Comparison of ENCODE assay signal across 8 cellular contexts in genomic region chr22:35627267-35628041, GRCh38. TPM values are rescaled to one million over a fixed set of nuclear protein-coding genes. Genes with fewer than 3 reads are reported as not detected.
DNase-seq lines count a peak whose midpoint lies in the region; ATAC-seq lines count a peak whose summit lies in the region.

No MANE protein-coding gene starts in this region.

- peak overlapping the region; percentile 96 for H3K4me2 ChIP-seq in skeletal muscle satellite cell (ENCODE audit: low read length)

- DNase-seq in EH (ENCODE audit: low read depth) (peak; percentile 98), MG63 (peak; percentile 96), T1000 (lab: John Stamatoyannopoulos, UW) (peak; percentile 86), brain pericyte (ENCODE audit: low read depth, low spot score) (peak; percentile 77)

- ATAC-seq in GM18868 (IDR thresholded peaks at IDR 0.05; ENCODE audit: unreplicated experiment), result no peak
- no peak for ATAC-seq in GM18502 (IDR thresholded peaks at IDR 0.05; ENCODE audit: poor library complexity, unreplicated experiment)

- H3K4me1 ChIP-seq in iPS-15b (ENCODE audit: control insufficient read depth, insufficient read depth, low read length) (peaks cover 7% of the 10 kb centered on the region), skeletal muscle satellite cell (ENCODE audit: control insufficient read depth, insufficient read depth, low read length) (peaks cover 25% of the 10 kb centered on the region)

- H3K9me3 ChIP-seq in MG63 (no peaks in the 10 kb centered on the region), iPS-15b (ENCODE audit: control insufficient read depth, insufficient read depth, low read length) (no peaks in the 10 kb centered on the region), skeletal muscle satellite cell (replicated peaks; ENCODE audit: low read length) (no peaks in the 10 kb centered on the region)

- H3K27me3 ChIP-seq in MG63, result no peaks in the 10 kb centered on the region
- no peaks in the 10 kb centered on the region for H3K27me3 ChIP-seq in iPS-15b (ENCODE audit: control insufficient read depth, insufficient read depth, low read length)
- H3K27me3 ChIP-seq in skeletal muscle satellite cell (ENCODE audit: control insufficient read depth, insufficient read depth, low read length), result no peaks in the 10 kb centered on the region

- H3K36me3 ChIP-seq in MG63, result no peaks in the 10 kb centered on the region
- no peaks in the 10 kb centered on the region for H3K36me3 ChIP-seq in iPS-15b (ENCODE audit: control insufficient read depth, insufficient read depth, low read length)
- H3K36me3 ChIP-seq in skeletal muscle satellite cell (ENCODE audit: insufficient read depth, low read length), result no peaks in the 10 kb centered on the region

- H3K9ac ChIP-seq in iPS-15b (ENCODE audit: low read depth, low read length) (peak overlapping the region; percentile 89), skeletal muscle satellite cell (ENCODE audit: low read depth, low read length) (peak overlapping the region; percentile 84)

- H3K4me3 ChIP-seq in MG63 (peak overlapping the region; percentile 47), iPS-15b (ENCODE audit: low read depth, low read length) (peak overlapping the region; percentile 82), skeletal muscle satellite cell (ENCODE audit: low read length) (peak overlapping the region; percentile 78)

RNA-seq across cellular contexts. Expression of gene MB, which starts 10.3 kb away (rescaled TPM):
- 2.3 and 6.3 TPM in 2 replicates for total RNA-seq in MG63 (2014; rRNA removed; shearing (Covaris generic); ENCODE audit: low replicate concordance)
- 0.22 TPM in 1 of 2 replicates, not detected in the other for total RNA-seq in skeletal muscle satellite cell (2012; rRNA removed)

RNA-seq across cellular contexts. Expression of gene APOL6, which starts 20.8 kb away (rescaled TPM):
- 8.5 and 9.9 TPM in 2 replicates for total RNA-seq in MG63 (2014; rRNA removed; shearing (Covaris generic); ENCODE audit: low replicate concordance)
- total RNA-seq in skeletal muscle satellite cell (2012; rRNA removed), result 11.4 and 13.4 TPM in 2 replicates
